1 cellular context compared by ENCODE assay signal in the genomic region with DNA sequence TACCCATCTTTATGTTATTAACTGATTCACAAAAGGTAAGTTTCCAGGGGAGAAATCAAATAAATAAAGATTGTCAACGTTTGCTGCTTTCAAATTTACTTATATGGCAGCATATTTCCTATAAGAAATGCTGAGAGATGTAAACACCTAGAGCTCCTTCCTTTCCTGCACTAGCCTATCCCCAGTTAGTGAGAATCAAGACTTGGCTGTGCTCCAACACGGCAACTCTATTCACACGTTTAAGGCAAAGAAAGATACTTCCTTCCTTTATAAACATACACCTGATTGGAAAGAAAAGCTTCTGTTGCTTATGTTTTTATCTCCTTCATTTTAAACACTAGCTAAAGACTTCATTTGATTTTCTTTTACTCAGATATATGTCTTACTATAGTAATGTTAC.
TF ChIP-seq lines count a peak whose summit lies in the region.

No MANE protein-coding gene starts in this region.

TF ChIP-seq in GM23338, 12 proteins besides CTCF, POLR2A, EP300 and RAD21 (continued from another document):
- TF ChIP-seq, protein P1, sequence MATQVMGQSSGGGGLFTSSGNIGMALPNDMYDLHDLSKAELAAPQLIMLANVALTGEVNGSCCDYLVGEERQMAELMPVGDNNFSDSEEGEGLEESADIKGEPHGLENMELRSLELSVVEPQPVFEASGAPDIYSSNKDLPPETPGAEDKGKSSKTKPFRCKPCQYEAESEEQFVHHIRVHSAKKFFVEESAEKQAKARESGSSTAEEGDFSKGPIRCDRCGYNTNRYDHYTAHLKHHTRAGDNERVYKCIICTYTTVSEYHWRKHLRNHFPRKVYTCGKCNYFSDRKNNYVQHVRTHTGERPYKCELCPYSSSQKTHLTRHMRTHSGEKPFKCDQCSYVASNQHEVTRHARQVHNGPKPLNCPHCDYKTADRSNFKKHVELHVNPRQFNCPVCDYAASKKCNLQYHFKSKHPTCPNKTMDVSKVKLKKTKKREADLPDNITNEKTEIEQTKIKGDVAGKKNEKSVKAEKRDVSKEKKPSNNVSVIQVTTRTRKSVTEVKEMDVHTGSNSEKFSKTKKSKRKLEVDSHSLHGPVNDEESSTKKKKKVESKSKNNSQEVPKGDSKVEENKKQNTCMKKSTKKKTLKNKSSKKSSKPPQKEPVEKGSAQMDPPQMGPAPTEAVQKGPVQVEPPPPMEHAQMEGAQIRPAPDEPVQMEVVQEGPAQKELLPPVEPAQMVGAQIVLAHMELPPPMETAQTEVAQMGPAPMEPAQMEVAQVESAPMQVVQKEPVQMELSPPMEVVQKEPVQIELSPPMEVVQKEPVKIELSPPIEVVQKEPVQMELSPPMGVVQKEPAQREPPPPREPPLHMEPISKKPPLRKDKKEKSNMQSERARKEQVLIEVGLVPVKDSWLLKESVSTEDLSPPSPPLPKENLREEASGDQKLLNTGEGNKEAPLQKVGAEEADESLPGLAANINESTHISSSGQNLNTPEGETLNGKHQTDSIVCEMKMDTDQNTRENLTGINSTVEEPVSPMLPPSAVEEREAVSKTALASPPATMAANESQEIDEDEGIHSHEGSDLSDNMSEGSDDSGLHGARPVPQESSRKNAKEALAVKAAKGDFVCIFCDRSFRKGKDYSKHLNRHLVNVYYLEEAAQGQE (IDR thresholded peaks at IDR 0.05; ENCODE audit: unreplicated experiment) = no peak
- TF ChIP-seq ZNF462 (CRISPR knock-in tag; IDR thresholded peaks at IDR 0.05) = no peak
TF ChIP-seq in GM23338: peak in this region for 0.
